In the genomic region with DNA sequence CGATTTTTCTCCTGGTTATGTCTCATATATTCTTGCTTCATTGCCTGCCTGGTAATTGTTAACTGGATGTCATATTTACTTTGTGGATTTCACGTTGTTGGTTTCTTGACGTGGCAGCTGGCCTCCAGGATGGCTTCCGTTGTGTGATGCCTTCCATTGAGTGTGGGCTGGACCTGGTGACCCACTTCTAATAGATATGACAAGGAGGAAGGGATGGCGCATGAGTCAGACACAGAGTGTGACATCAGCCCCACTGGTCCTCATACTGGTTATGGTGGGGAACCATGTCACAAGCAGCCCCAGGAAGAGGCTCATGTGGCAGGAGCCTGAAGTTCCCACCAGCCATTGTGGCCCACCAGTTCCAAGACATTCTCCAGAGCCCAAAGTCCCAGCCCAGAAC, we compare ENCODE assay signal across 19 cellular contexts. TPM values are rescaled to one million over a fixed set of nuclear protein-coding genes. Genes with fewer than 3 reads are reported as not detected.
DNase-seq lines count a peak whose midpoint lies in the region; ATAC-seq and TF ChIP-seq lines count a peak whose summit lies in the region.
"Had no signal": no experiment of that assay in that cellular context is flagged by ENCODE, and none has a peak within 500 bp of the region (broad histone marks: within the 10 kb centered on the region; RNA-seq: fewer than 3 reads in every experiment).

No MANE protein-coding gene starts in this region.

- H3K4me2 ChIP-seq in Karpas-422 (ENCODE audit: low read depth, low read length, poor library complexity, severe bottlenecking): no peak overlapping the region
- H3K4me2 ChIP-seq: BLaER1 had no signal

- no peaks in the 10 kb centered on the region for H3K4me1 ChIP-seq in Karpas-422 (ENCODE audit: low read length)

- no peaks in the 10 kb centered on the region for H3K27me3 ChIP-seq in Karpas-422 (ENCODE audit: low read length)
- H3K27me3 ChIP-seq: BLaER1, SJSA1 had no signal

- no peaks in the 10 kb centered on the region for H4K20me1 ChIP-seq in Karpas-422 (ENCODE audit: insufficient read depth, low read depth, low read length)
- H4K20me1 ChIP-seq: BLaER1 had no signal

- no peak overlapping the region for H3K4me3 ChIP-seq in Karpas-422 (ENCODE audit: low read length)
- H3K4me3 ChIP-seq: BLaER1, SJSA1 had no signal

- no peaks in the 10 kb centered on the region for H3K9me2 ChIP-seq in Karpas-422 (replicated peaks; ENCODE audit: insufficient read depth, low read length)

- no peaks in the 10 kb centered on the region for H3K36me3 ChIP-seq in Karpas-422 (ENCODE audit: insufficient read depth, low read length)
- H3K36me3 ChIP-seq: BLaER1, SJSA1 had no signal

- H2AFZ ChIP-seq in Karpas-422 (ENCODE audit: low read length): no peak overlapping the region

- H3K9me3 ChIP-seq in Karpas-422 (ENCODE audit: low read length): no peaks in the 10 kb centered on the region
- H3K9me3 ChIP-seq: BLaER1, SJSA1 had no signal

- H3K27ac ChIP-seq in VCaP (peak overlapping the region; percentile 39), Karpas-422 (ENCODE audit: low read length) (no peak overlapping the region)
- H3K27ac ChIP-seq: BLaER1, SJSA1 had no signal

- DNase-seq in COLO668 (lab: John Stamatoyannopoulos, UW; ENCODE audit: unreplicated experiment) (peak; percentile 27), NCI-H460 (ENCODE audit: extremely low read depth, low read depth) (peak; percentile 80), mesenteric fat pad (ENCODE audit: low spot score) (peak; percentile 39), Karpas-422 (no peak), GF-D8 (lab: John Stamatoyannopoulos, UW) (no peak)
- DNase-seq: CD8-positive, alpha-beta T cell; DND-41; H9; NCI-H1092 treated with DMSO at 0.1 percent for 48 hours; NCI-H1694; NCI-H2107; NCI-H524; NCI-H82 had no signal

- H3K79me2 ChIP-seq in Karpas-422 (ENCODE audit: low read length): no peaks in the 10 kb centered on the region

- no peak for ATAC-seq in GM18861 (IDR thresholded peaks at IDR 0.05; ENCODE audit: unreplicated experiment)
- ATAC-seq: CD8-positive, alpha-beta T cell had no signal

- TF ChIP-seq CTCF in VCaP (conservative IDR thresholded peaks at IDR 0.05): no peak

- no peak overlapping the region for H3K9ac ChIP-seq in Karpas-422 (ENCODE audit: low read length)
- H3K9ac ChIP-seq: BLaER1 had no signal

RNA-seq across cellular contexts. Expression of a gene that starts 6.4 kb away (rescaled TPM):
- total RNA-seq in NCI-H460 (2014; rRNA removed; shearing (Covaris generic)): 2.9 and 3.7 TPM in 2 replicates
- 0.30 and 1.3 TPM in 2 replicates for polyA plus RNA-seq in NCI-H460 (2014; cell fraction: nucleus; rRNA removed)
- total RNA-seq in mesenteric fat pad: not detected
- not detected in 2 replicates for total RNA-seq in Karpas-422 (2014; rRNA removed; shearing (Covaris generic); ENCODE audit: low replicate concordance)
- total RNA-seq: A673; CD8-positive, alpha-beta T cell; G401; H9; SJSA1 had no signal

RNA-seq across cellular contexts. Expression of a gene that starts 9.3 kb away (rescaled TPM):
- not detected in 2 replicates for total RNA-seq in NCI-H460 (2014; rRNA removed; shearing (Covaris generic))
- polyA plus RNA-seq in NCI-H460 (2014; cell fraction: nucleus; rRNA removed): not detected in 2 replicates
- not detected for total RNA-seq in mesenteric fat pad
- not detected in 2 replicates for total RNA-seq in Karpas-422 (2014; rRNA removed; shearing (Covaris generic); ENCODE audit: low replicate concordance)
- total RNA-seq: A673; CD8-positive, alpha-beta T cell; G401; H9; SJSA1 had no signal

RNA-seq across cellular contexts. Expression of a gene that starts 34.0 kb away (rescaled TPM):
- total RNA-seq in NCI-H460 (2014; rRNA removed; shearing (Covaris generic)): 25.8 and 30.3 TPM in 2 replicates
- polyA plus RNA-seq in NCI-H460 (2014; cell fraction: nucleus; rRNA removed): 22.3 and 31.0 TPM in 2 replicates
- 2.3 TPM for total RNA-seq in mesenteric fat pad
- not detected in 2 replicates for total RNA-seq in Karpas-422 (2014; rRNA removed; shearing (Covaris generic); ENCODE audit: low replicate concordance)
- total RNA-seq: A673; CD8-positive, alpha-beta T cell; G401; H9; SJSA1 had no signal

RNA-seq across cellular contexts. Expression of a gene that starts 54.7 kb away (rescaled TPM):
- total RNA-seq in NCI-H460 (2014; rRNA removed; shearing (Covaris generic)): 170 and 184 TPM in 2 replicates
- polyA plus RNA-seq in NCI-H460 (2014; cell fraction: nucleus; rRNA removed): 113 and 131 TPM in 2 replicates
- 25.9 TPM for total RNA-seq in mesenteric fat pad
- 47.9 and 51.9 TPM in 2 replicates for total RNA-seq in Karpas-422 (2014; rRNA removed; shearing (Covaris generic); ENCODE audit: low replicate concordance)

Comparison
In these comparisons a context has a peak if more than half of its experiments do, and no peak if none do; other contexts are left out.
1. DNase-seq: peak in COLO668 (single experiment), NCI-H460 (single experiment) and mesenteric fat pad (single experiment); none in Karpas-422 (single experiment) and GF-D8 (single experiment).